Comparison of ENCODE assay signal across 28 cellular contexts in the genomic region with DNA sequence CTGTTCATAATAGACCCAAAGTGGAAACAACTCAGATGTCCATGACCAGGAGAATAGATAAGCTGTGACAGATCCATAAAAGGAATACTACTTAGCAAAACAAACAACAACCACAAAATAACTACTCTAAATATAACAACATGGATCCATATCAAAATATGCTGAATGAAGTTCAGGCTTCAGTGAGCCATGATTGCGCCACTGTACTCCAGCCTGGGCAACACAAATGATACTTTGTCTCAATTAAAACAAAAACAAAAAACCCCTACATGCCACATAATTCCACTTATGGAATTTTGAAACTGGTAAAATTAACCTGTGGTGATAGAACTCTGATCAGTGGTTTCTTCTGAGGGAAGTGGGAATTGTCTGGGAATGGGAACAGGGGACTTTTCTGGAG. TPM values are rescaled to one million over a fixed set of nuclear protein-coding genes. Genes with fewer than 3 reads are reported as not detected.
"Had no signal": no experiment of that assay in that cellular context is flagged by ENCODE, and none has a peak within 500 bp of the region (broad histone marks: within the 10 kb centered on the region; RNA-seq: fewer than 3 reads in every experiment).

No MANE protein-coding gene starts in this region.

- H3K4me3 ChIP-seq: lower lobe of right lung, ovary, right atrium auricular region, right lobe of liver, skin epidermis, stomach, testis, thyroid gland, transverse colon, upper lobe of left lung, vagina had no signal

- H3K4me1 ChIP-seq: lower lobe of right lung, right atrium auricular region, right lobe of liver, stomach, testis, transverse colon, upper lobe of left lung, vagina had no signal

- H3K27me3 ChIP-seq: ovary, right atrium auricular region, right lobe of liver, stomach, testis, thyroid gland, transverse colon, upper lobe of left lung, vagina had no signal

- H3K27ac ChIP-seq: lower lobe of right lung, ovary, right atrium auricular region, right lobe of liver, skin epidermis, stomach, testis, thyroid gland, transverse colon, upper lobe of left lung, vagina had no signal

- DNase-seq: hippocampal formation; kidney glomerular epithelial cell; left cardiac atrium; left ventricle myocardium superior; lower lobe of right lung; mammary epithelial cell; mesenchymal stem cell; naive thymus-derived CD4-positive, alpha-beta T cell; ovary; right lobe of liver; stimulated activated CD4-positive, alpha-beta T cell treated with anti-CD3 and anti-CD28 coated beads, Interleukin-12 subunit alpha, Interleukin-12 subunit beta, amount 100 ng/mL, for 4 hours; stimulated activated CD4-positive, alpha-beta T cell treated with anti-CD3 and anti-CD28 coated beads, Interleukin-15, amount 100 ng/mL, for 24 hours; stimulated activated CD4-positive, alpha-beta T cell treated with anti-CD3 and anti-CD28 coated beads, Interleukin-2, amount 100 ng/mL, for 24 hours; stimulated activated CD4-positive, alpha-beta T cell treated with anti-CD3 and anti-CD28 coated beads, Interleukin-4, amount 100 ng/mL, for 1 hour; stimulated activated naive B cell treated with anti-CD40 and anti-IgM and Interleukin-4, amounts not matched to agents 10 μg/mL and 1 μg/mL and 100 μg/mL, for 72 hours; stimulated activated naive CD8-positive, alpha-beta T cell treated with anti-CD3 and anti-CD28 coated beads, Interleukin-15, Interleukin-2, amounts not matched to agents 100 U/mL and 50 U/mL, for 24 hours; stomach; testis; transverse colon; upper lobe of left lung had no signal

- ATAC-seq: left cardiac atrium; left lobe of liver; left ventricle myocardium superior; lower lobe of right lung; naive thymus-derived CD4-positive, alpha-beta T cell; natural killer cell treated with Interleukin-12 subunit alpha and Interleukin-12 subunit beta and Interleukin-15 and Interleukin-18, amount 100 ng/mL, for 72 hours; right lobe of liver; stimulated activated naive B cell treated with anti-CD40 and anti-IgM and Interleukin-4, amounts not matched to agents 10 μg/mL and 1 μg/mL and 100 μg/mL, for 72 hours; stimulated activated naive CD8-positive, alpha-beta T cell treated with anti-CD3 and anti-CD28 coated beads, Interleukin-15, Interleukin-2, amounts not matched to agents 100 U/mL and 50 U/mL, for 24 hours had no signal

- H3K9me3 ChIP-seq: lower lobe of right lung, ovary, right atrium auricular region, right lobe of liver, stomach, testis, thyroid gland, transverse colon, upper lobe of left lung, vagina had no signal

- H3K36me3 ChIP-seq: lower lobe of right lung, ovary, right atrium auricular region, right lobe of liver, stomach, thyroid gland, transverse colon, upper lobe of left lung, vagina had no signal

RNA-seq across cellular contexts. Expression of gene MYO3B, which starts 11.2 kb away (rescaled TPM):
- total RNA-seq: left cardiac atrium, left lobe of liver, lower lobe of right lung, omental fat pad, progenitor cell of endocrine pancreas, right atrium auricular region had no signal
- polyA plus RNA-seq: naive thymus-derived CD4-positive, alpha-beta T cell had no signal
